Comparison of ENCODE assay signal across 8 cellular contexts in the genomic region with DNA sequence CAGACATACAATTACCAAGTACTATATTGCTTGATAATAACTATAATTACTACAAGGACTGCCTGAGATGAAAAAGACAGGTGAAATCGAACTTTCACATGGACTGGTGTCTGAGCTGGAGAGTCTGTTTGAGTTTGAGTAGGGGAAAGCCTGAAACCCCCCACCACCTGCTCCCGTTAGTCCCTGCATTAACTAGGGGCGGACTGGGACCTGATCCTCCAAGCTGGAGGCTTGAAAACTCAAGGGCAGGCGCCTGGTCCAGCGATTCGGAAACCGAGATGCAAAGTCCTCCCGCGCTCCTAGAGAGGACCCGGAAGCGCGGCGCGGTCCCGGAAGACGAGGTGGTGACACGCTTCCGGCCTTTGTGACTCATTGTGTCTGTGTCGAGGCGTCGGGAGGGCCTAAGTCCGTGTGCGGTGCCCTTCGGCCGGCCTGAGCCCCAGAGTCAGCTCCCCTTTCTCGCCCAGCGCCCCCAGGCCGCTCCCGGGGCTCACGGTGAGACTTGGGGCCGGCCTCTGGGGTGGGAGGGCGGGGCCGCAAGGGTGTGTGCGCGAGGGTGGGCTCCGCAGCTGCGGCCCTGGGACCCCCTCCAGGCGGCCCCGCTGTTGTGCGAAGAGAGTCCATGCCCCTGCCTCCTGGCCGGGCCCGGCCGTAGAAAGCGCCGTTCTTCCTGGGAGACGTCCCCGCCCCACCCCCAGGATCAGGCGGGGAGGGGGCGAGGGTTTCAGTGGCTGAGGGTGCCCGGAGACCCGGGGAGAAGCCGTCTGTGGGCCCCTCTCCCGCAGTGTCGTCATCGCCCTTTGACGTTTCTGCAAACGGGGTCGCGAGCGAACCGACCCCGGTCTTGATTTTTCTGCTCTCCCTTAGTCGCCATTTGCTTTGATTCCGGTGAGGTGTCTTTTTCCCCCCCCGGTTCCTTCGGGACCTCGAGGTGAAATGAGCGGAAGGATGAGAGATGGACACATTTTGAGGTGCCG. TPM values are rescaled to one million over a fixed set of nuclear protein-coding genes. Genes with fewer than 3 reads are reported as not detected.
DNase-seq lines count a peak whose midpoint lies in the region; ATAC-seq and TF ChIP-seq lines count a peak whose summit lies in the region.

TSS of gene ZKSCAN1 (plus strand) at position 365 of the 977 bp plus-strand sequence. CDS start 7,911 bp downstream, outside the sequence.

- peaks cover 12% of the 10 kb centered on the region for H3K36me3 Mint-ChIP-seq in natural killer cell treated with Interleukin-12 subunit alpha and Interleukin-12 subunit beta and Interleukin-15 and Interleukin-18, amount 100 ng/mL, for 72 hours

- DNase-seq in EL (peak; percentile 92), GOT3 (lab: John Stamatoyannopoulos, UW) (peak; percentile 41), LNCaP clone FGC (ENCODE audit: low read depth) (peak; percentile 74), fibroblast of pulmonary artery (ENCODE audit: low read depth) (peak; percentile 95)
- peak; percentile 81 for DNase-seq in activated T-helper 9 cell treated with anti-CD3 and anti-CD28 coated beads, Interleukin-2, amount 50 U/mL, for 16 hours (ENCODE audit: low read depth)
- DNase-seq in natural killer cell treated with Interleukin-12 subunit alpha and Interleukin-12 subunit beta and Interleukin-15 and Interleukin-18, amount 100 ng/mL, for 72 hours (ENCODE audit: low spot score), result peak; percentile 90
- peak; percentile 79 for DNase-seq in stimulated activated naive CD4-positive, alpha-beta T cell treated with Interleukin-2 at 50 U/mL for 16 hours (lab: John Stamatoyannopoulos, UW)

- peak within 1 kb of the TSS; percentile 92 to 96 for H3K27ac Mint-ChIP-seq in natural killer cell treated with Interleukin-12 subunit alpha and Interleukin-12 subunit beta and Interleukin-15 and Interleukin-18, amount 100 ng/mL, for 72 hours

- peak; percentile 93 for TF ChIP-seq POLR2A in Raji (IDR thresholded peaks at IDR 0.05; ENCODE audit: insufficient read depth, low read depth, low read length)

- TF ChIP-seq CTCF in LNCaP clone FGC (IDR thresholded peaks at IDR 0.05; ENCODE audit: control insufficient read depth, extremely low read depth, insufficient read depth) (no peak), fibroblast of pulmonary artery (IDR thresholded peaks at IDR 0.05; ENCODE audit: low read length, missing control alignments) (no peak)

- ATAC-seq in natural killer cell treated with Interleukin-12 subunit alpha and Interleukin-12 subunit beta and Interleukin-15 and Interleukin-18, amount 100 ng/mL, for 72 hours, result peak; percentile 99

- peaks cover 28 to 33% of the 10 kb centered on the region in 2 donors for H3K4me1 Mint-ChIP-seq in natural killer cell treated with Interleukin-12 subunit alpha and Interleukin-12 subunit beta and Interleukin-15 and Interleukin-18, amount 100 ng/mL, for 72 hours (ENCODE audit: low read depth in 2 of 2)

- peak within 1 kb of the TSS; percentile 92 for H3K4me3 ChIP-seq in LNCaP clone FGC (ENCODE audit: low read depth, low read length)
- peak within 1 kb of the TSS; percentile 97 for H3K4me3 ChIP-seq in fibroblast of pulmonary artery (replicated peaks; ENCODE audit: low read depth, low read length)

- peak within 1 kb of the TSS; percentile 97 for H3K4me3 Mint-ChIP-seq in natural killer cell treated with Interleukin-12 subunit alpha and Interleukin-12 subunit beta and Interleukin-15 and Interleukin-18, amount 100 ng/mL, for 72 hours

- H3K27me3 Mint-ChIP-seq in natural killer cell treated with Interleukin-12 subunit alpha and Interleukin-12 subunit beta and Interleukin-15 and Interleukin-18, amount 100 ng/mL, for 72 hours, result peaks cover 5 to 6% of the 10 kb centered on the region in 2 donors

- H3K9me3 Mint-ChIP-seq in natural killer cell treated with Interleukin-12 subunit alpha and Interleukin-12 subunit beta and Interleukin-15 and Interleukin-18, amount 100 ng/mL, for 72 hours, result no peaks in the 10 kb centered on the region

RNA-seq across cellular contexts. Expression of gene ZKSCAN1, which starts in this region (rescaled TPM):
- total RNA-seq in natural killer cell treated with Interleukin-12 subunit alpha and Interleukin-12 subunit beta and Interleukin-15 and Interleukin-18, amount 100 ng/mL, for 72 hours, result 10 to 100 TPM; 64.9 to 70.6 TPM

Comparison
In these comparisons a context has a peak if more than half of its experiments do, and no peak if none do; other contexts are left out.
1. Peak in every context shown above with its lines: DNase-seq, ATAC-seq and H3K4me3 ChIP-seq.
2. DNase-seq: peak in every context shown above with its lines; median percentile 95 in fibroblast of pulmonary artery; 92 in EL; 90 in natural killer cell treated with Interleukin-12 subunit alpha and Interleukin-12 subunit beta and Interleukin-15 and Interleukin-18, amount 100 ng/mL, for 72 hours; 81 in activated T-helper 9 cell treated with anti-CD3 and anti-CD28 coated beads, Interleukin-2, amount 50 U/mL, for 16 hours; 79 in stimulated activated naive CD4-positive, alpha-beta T cell treated with Interleukin-2 at 50 U/mL for 16 hours; 74 in LNCaP clone FGC; 41 in GOT3.